19 cellular contexts compared by ENCODE assay signal in genomic region chr6:129133770-129134192, GRCh38.
DNase-seq lines count a peak whose midpoint lies in the region; ATAC-seq and TF ChIP-seq lines count a peak whose summit lies in the region.
"Had no signal": no experiment of that assay in that cellular context is flagged by ENCODE, and none has a peak within 500 bp of the region (broad histone marks: within the 10 kb centered on the region; RNA-seq: fewer than 3 reads in every experiment).

No MANE protein-coding gene starts in this region.

- ATAC-seq in HG03469 (IDR thresholded peaks at IDR 0.05; ENCODE audit: unreplicated experiment), result no peak
- ATAC-seq: stimulated activated effector memory CD8-positive, alpha-beta T cell treated with anti-CD3 and anti-CD28 coated beads, Interleukin-12 subunit alpha, Interleukin-12 subunit beta, amount 100 ng/mL, for 72 hours had no signal

- H3K4me3 Mint-ChIP-seq in nephron progenitor cell, result no peak overlapping the region
- H3K4me3 Mint-ChIP-seq: activated naive CD8-positive, alpha-beta T cell treated with anti-CD3 and anti-CD28 coated beads, Interleukin-2, amount 10 ng/mL, durations not matched to agents 7 days and 5 days; CD4-positive, CD25-positive, alpha-beta regulatory T cell; stimulated activated effector memory CD8-positive, alpha-beta T cell treated with anti-CD3 and anti-CD28 coated beads, Interleukin-12 subunit alpha, Interleukin-12 subunit beta, amount 100 ng/mL, for 72 hours; T-helper 1 cell treated with Interleukin-12 subunit alpha and Interleukin-12 subunit beta and Interleukin-4 antibody, amounts not matched to agents 30 μg/mL and 1 μg/mL, for 36 hours had no signal

- H3K4me1 ChIP-seq in muscle layer of colon (ENCODE audit: insufficient read depth, low read length) (peaks cover 4% of the 10 kb centered on the region), thyroid gland (peaks cover 5 to 6% of the 10 kb centered on the region in 2 donors)

- H3K36me3 ChIP-seq in muscle layer of colon (ENCODE audit: insufficient read depth, low read length) (no peaks in the 10 kb centered on the region), thyroid gland (no peaks in the 10 kb centered on the region)

- H3K27ac Mint-ChIP-seq in nephron progenitor cell, result no peak overlapping the region
- H3K27ac Mint-ChIP-seq: activated naive CD8-positive, alpha-beta T cell treated with anti-CD3 and anti-CD28 coated beads, Interleukin-2, amount 10 ng/mL, durations not matched to agents 7 days and 5 days; CD4-positive, CD25-positive, alpha-beta regulatory T cell; stimulated activated effector memory CD8-positive, alpha-beta T cell treated with anti-CD3 and anti-CD28 coated beads, Interleukin-12 subunit alpha, Interleukin-12 subunit beta, amount 100 ng/mL, for 72 hours; T-helper 1 cell treated with Interleukin-12 subunit alpha and Interleukin-12 subunit beta and Interleukin-4 antibody, amounts not matched to agents 30 μg/mL and 1 μg/mL, for 36 hours had no signal

- peak overlapping the region; percentile 71 for H3K27ac ChIP-seq in angular gyrus (ENCODE audit: low read depth, low read length)
- H3K27ac ChIP-seq in muscle layer of colon (ENCODE audit: low read depth, low read length), result peak overlapping the region; percentile 24
- peak overlapping the region; percentile 49 to 61 (median 55) for H3K27ac ChIP-seq in thyroid gland
- H3K27ac ChIP-seq: PC-9 had no signal

- TF ChIP-seq POLR2A in thyroid gland (IDR thresholded peaks at IDR 0.05), result no peak

- TF ChIP-seq CTCF in fibroblast of mammary gland (conservative IDR thresholded peaks at IDR 0.05; ENCODE audit: control insufficient read depth, insufficient read depth, low read depth, low read length) (no peak), thyroid gland (IDR thresholded peaks at IDR 0.05) (no peak), nephron progenitor cell (IDR thresholded peaks at IDR 0.05) (no peak), GM10248 (IDR thresholded peaks at IDR 0.05; ENCODE audit: control extremely low read depth, extremely low read depth, low read depth, missing control alignments) (no peak)

- H3K4me3 ChIP-seq in fibroblast of mammary gland (ENCODE audit: control insufficient read depth, low read depth, low read length), result no peak overlapping the region
- no peak overlapping the region for H3K4me3 ChIP-seq in muscle layer of colon (ENCODE audit: low read depth in 1 of 2, low read length in 2 of 2)
- H3K4me3 ChIP-seq in thyroid gland (replicated peaks in 1 of 3), result no peak overlapping the region
- H3K4me3 ChIP-seq: PC-9 had no signal

- 35 to 42% methylated on average over 5 of the region's 5 CpGs for WGBS in thyroid gland, 2 donors

- H3K9me3 ChIP-seq in muscle layer of colon (ENCODE audit: low read length), result no peaks in the 10 kb centered on the region
- no peaks in the 10 kb centered on the region for H3K9me3 ChIP-seq in thyroid gland

- DNase-seq in fibroblast of mammary gland (ENCODE audit: low read depth), result peak; percentile 59
- no peak for DNase-seq in thyroid gland
- DNase-seq in nephron progenitor cell, result no peak
- no peak for DNase-seq in GM10248 (ENCODE audit: extremely low spot score)
- DNase-seq in GM19238 (ENCODE audit: insufficient read length, low spot score), result no peak
- DNase-seq: activated CD4-positive, alpha-beta T cell treated with anti-CD3 and anti-CD28 coated beads for 1 hour; activated naive CD8-positive, alpha-beta T cell treated with anti-CD3 and anti-CD28 coated beads, Interleukin-2, amount 10 ng/mL, durations not matched to agents 7 days and 5 days; activated T-cell treated with anti-CD3 and anti-CD28 coated beads, Interleukin-2, amount 50 U/mL, for 1 hour; CD4-positive, CD25-positive, alpha-beta regulatory T cell; effector CD8-positive, alpha-beta T cell; KBM-7; NCI-H1436; PC-9; stimulated activated CD4-positive, alpha-beta T cell treated with anti-CD3 and anti-CD28 coated beads, Interleukin-4, amount 100 ng/mL, for 24 hours had no signal

- H3K36me3 Mint-ChIP-seq in nephron progenitor cell (ENCODE audit: low read depth), result no peaks in the 10 kb centered on the region
- H3K36me3 Mint-ChIP-seq: activated naive CD8-positive, alpha-beta T cell treated with anti-CD3 and anti-CD28 coated beads, Interleukin-2, amount 10 ng/mL, durations not matched to agents 7 days and 5 days; CD4-positive, CD25-positive, alpha-beta regulatory T cell; stimulated activated effector memory CD8-positive, alpha-beta T cell treated with anti-CD3 and anti-CD28 coated beads, Interleukin-12 subunit alpha, Interleukin-12 subunit beta, amount 100 ng/mL, for 72 hours had no signal

- CTCF ChIA-PET in GM10248 (lab: Yijun Ruan, JAX), result interaction anchor here (1.1 to 1.3 kb wide), 2 partner anchors 8 to 11 kb away, joined by 3 to 5 read pairs; no protein-coding TSS in a partner anchor

- intact Hi-C loops in thyroid gland (cut with DNase I), result no loop called here

- no peaks in the 10 kb centered on the region for H3K27me3 Mint-ChIP-seq in nephron progenitor cell (ENCODE audit: low read depth, poor library complexity)
- H3K27me3 Mint-ChIP-seq: activated naive CD8-positive, alpha-beta T cell treated with anti-CD3 and anti-CD28 coated beads, Interleukin-2, amount 10 ng/mL, durations not matched to agents 7 days and 5 days had no signal

- H3K4me1 Mint-ChIP-seq in nephron progenitor cell, result no peaks in the 10 kb centered on the region
- H3K4me1 Mint-ChIP-seq: activated naive CD8-positive, alpha-beta T cell treated with anti-CD3 and anti-CD28 coated beads, Interleukin-2, amount 10 ng/mL, durations not matched to agents 7 days and 5 days; CD4-positive, CD25-positive, alpha-beta regulatory T cell; stimulated activated effector memory CD8-positive, alpha-beta T cell treated with anti-CD3 and anti-CD28 coated beads, Interleukin-12 subunit alpha, Interleukin-12 subunit beta, amount 100 ng/mL, for 72 hours had no signal

- H3K27me3 ChIP-seq in muscle layer of colon (ENCODE audit: control insufficient read depth in 1 of 2, insufficient read depth in 2 of 2, low read length in 2 of 2) (no peaks in the 10 kb centered on the region), thyroid gland (no peaks in the 10 kb centered on the region)

- H3K9ac ChIP-seq in muscle layer of colon (ENCODE audit: low read length), result no peak overlapping the region

- no peaks in the 10 kb centered on the region for H3K9me3 Mint-ChIP-seq in nephron progenitor cell
- H3K9me3 Mint-ChIP-seq: activated naive CD8-positive, alpha-beta T cell treated with anti-CD3 and anti-CD28 coated beads, Interleukin-2, amount 10 ng/mL, durations not matched to agents 7 days and 5 days; stimulated activated effector memory CD8-positive, alpha-beta T cell treated with anti-CD3 and anti-CD28 coated beads, Interleukin-12 subunit alpha, Interleukin-12 subunit beta, amount 100 ng/mL, for 72 hours; T-helper 1 cell treated with Interleukin-12 subunit alpha and Interleukin-12 subunit beta and Interleukin-4 antibody, amounts not matched to agents 30 μg/mL and 1 μg/mL, for 36 hours had no signal

- POLR2A ChIA-PET in GM10248 (lab: Yijun Ruan, JAX), result no interaction called here
